In genomic region chr2:66281980-66282379, GRCh38 we compare ENCODE assay signal across 19 cellular contexts.
DNase-seq lines count a peak whose midpoint lies in the region; ATAC-seq and TF ChIP-seq lines count a peak whose summit lies in the region.
"Had no signal": no experiment of that assay in that cellular context is flagged by ENCODE, and none has a peak within 500 bp of the region (broad histone marks: within the 10 kb centered on the region; RNA-seq: fewer than 3 reads in every experiment).

No MANE protein-coding gene starts in this region.

- H3K27me3 ChIP-seq in H9 (ENCODE audit: insufficient read depth, low read length) (no peaks in the 10 kb centered on the region), trophoblast cell (ENCODE audit: insufficient read depth, low read length) (no peaks in the 10 kb centered on the region), lower lobe of right lung (ENCODE audit: low read depth) (no peaks in the 10 kb centered on the region)
- H3K27me3 ChIP-seq: BLaER1 treated with 17β-estradiol and CSF1 and Interleukin-3, amounts not matched to agents 10 nM and 100 nM had no signal

- CTCF ChIA-PET in T-cell (lab: Charles Lee) = no interaction called here

- H3K9me3 Mint-ChIP-seq in H9 = no peaks in the 10 kb centered on the region; a peak in 2 of 5 replicates
- H3K9me3 Mint-ChIP-seq in T-cell = peaks cover 0 to 5% (median 2%) of the 10 kb centered on the region in 3 donors

- H3K36me3 ChIP-seq in trophoblast cell (ENCODE audit: control insufficient read depth in 1 of 2, insufficient read depth in 2 of 2, low read length in 2 of 2) = no peaks in the 10 kb centered on the region
- no peaks in the 10 kb centered on the region for H3K36me3 ChIP-seq in lower lobe of right lung
- H3K36me3 ChIP-seq: BLaER1 treated with 17β-estradiol and CSF1 and Interleukin-3, amounts not matched to agents 10 nM and 100 nM had no signal

- H3K4ac ChIP-seq in H9 (ENCODE audit: low read depth, low read length) (no peak overlapping the region), trophoblast cell (ENCODE audit: low read depth, low read length) (no peak overlapping the region)

- peaks cover 0 to 2% (median 0%) of the 10 kb centered on the region in 3 experiments; a peak in 1 of 7 replicates for H3K36me3 Mint-ChIP-seq in H9 (ENCODE audit: insufficient read depth in 1 of 3, low read depth in 3 of 3)
- H3K36me3 Mint-ChIP-seq in T-cell = no peaks in the 10 kb centered on the region
- H3K36me3 Mint-ChIP-seq: CD8-positive, alpha-beta T cell had no signal

- POLR2A ChIA-PET in T-cell (lab: Charles Lee) = no interaction called here

- no peak overlapping the region for H3K27ac Mint-ChIP-seq in H9
- H3K27ac Mint-ChIP-seq in T-cell = no peak overlapping the region
- H3K27ac Mint-ChIP-seq: B cell; CD4-positive, alpha-beta T cell; CD8-positive, alpha-beta T cell had no signal

- H4K8ac ChIP-seq in H9 (replicated peaks; ENCODE audit: insufficient read length, low read depth, low read length) (no peak overlapping the region), trophoblast cell (ENCODE audit: low read depth, low read length) (no peak overlapping the region)

- ATAC-seq in lower lobe of right lung (no peak), T-cell (replicated peaks in 1 of 4) (no peak)
- ATAC-seq: A549; CD8-positive, alpha-beta T cell had no signal

- H2AK5ac ChIP-seq in H9 (ENCODE audit: insufficient read length, low read length) = no peak overlapping the region
- no peak overlapping the region for H2AK5ac ChIP-seq in trophoblast cell (ENCODE audit: low read length)

- H3K4me1 Mint-ChIP-seq in H9 = no peaks in the 10 kb centered on the region
- no peaks in the 10 kb centered on the region for H3K4me1 Mint-ChIP-seq in T-cell
- H3K4me1 Mint-ChIP-seq: B cell had no signal

- H3K4me3 ChIP-seq in trophoblast cell (ENCODE audit: low read depth, low read length) (no peak overlapping the region), lower lobe of right lung (no peak overlapping the region)
- H3K4me3 ChIP-seq: A549; BLaER1 treated with 17β-estradiol and CSF1 and Interleukin-3, amounts not matched to agents 10 nM and 100 nM had no signal

- no peak overlapping the region for H3T11ph ChIP-seq in H9 (ENCODE audit: low read length)

- intact Hi-C loops in lower lobe of right lung (cut with DNase I) = no loop called here

- H3K27me3 Mint-ChIP-seq in H9 (ENCODE audit: low read depth) (no peaks in the 10 kb centered on the region), T-cell (no peaks in the 10 kb centered on the region)
- H3K27me3 Mint-ChIP-seq: B cell; CD4-positive, alpha-beta T cell had no signal

- H2BK12ac ChIP-seq in H9 (ENCODE audit: insufficient read length, low read depth, low read length) (no peak overlapping the region), trophoblast cell (ENCODE audit: low read length) (no peak overlapping the region)

- H3K79me1 ChIP-seq in H9 (ENCODE audit: insufficient read depth, low read depth, low read length, poor library complexity, severe bottlenecking) (no peaks in the 10 kb centered on the region), trophoblast cell (ENCODE audit: low read length) (no peaks in the 10 kb centered on the region)

- H3K79me2 ChIP-seq in H9 (ENCODE audit: insufficient read depth, low read length) (no peaks in the 10 kb centered on the region), trophoblast cell (ENCODE audit: control insufficient read depth, insufficient read depth, low read length, poor library complexity) (no peaks in the 10 kb centered on the region)

- H4K12ac ChIP-seq in trophoblast cell (ENCODE audit: low read depth, low read length) = no peak overlapping the region

- no peak overlapping the region for H3K9ac ChIP-seq in H9 (ENCODE audit: extremely low read depth, insufficient read length, low read length)
- H3K9ac ChIP-seq in trophoblast cell (ENCODE audit: low read length) = no peak overlapping the region
- H3K9ac ChIP-seq: BLaER1 treated with 17β-estradiol and CSF1 and Interleukin-3, amounts not matched to agents 10 nM and 100 nM had no signal

- H3K14ac ChIP-seq in H9 (ENCODE audit: insufficient read depth, low read length) = no peak overlapping the region
- H3K14ac ChIP-seq in trophoblast cell (ENCODE audit: low read length) = no peak overlapping the region

- H2BK15ac ChIP-seq in H9 (ENCODE audit: low read depth, low read length) = no peak overlapping the region

- no peak overlapping the region for H3K18ac ChIP-seq in H9 (ENCODE audit: insufficient read length, low read depth, low read length)
- H3K18ac ChIP-seq in trophoblast cell (ENCODE audit: low read length) = no peak overlapping the region

- H3K56ac ChIP-seq in H9 (ENCODE audit: insufficient read length, low read depth, low read length) = no peak overlapping the region

- H3K27ac ChIP-seq in H9 (ENCODE audit: insufficient read length, low read depth, low read length) (no peak overlapping the region), trophoblast cell (ENCODE audit: low read depth, low read length) (no peak overlapping the region), lower lobe of right lung (no peak overlapping the region)
- H3K27ac ChIP-seq: 22Rv1; A549; BLaER1 treated with 17β-estradiol and CSF1 and Interleukin-3, amounts not matched to agents 10 nM and 100 nM; C4-2B had no signal

- H2AFZ ChIP-seq in H9 (ENCODE audit: low read length) (no peak overlapping the region), trophoblast cell (ENCODE audit: insufficient read depth, low read length, poor library complexity) (no peak overlapping the region)

- H4K20me1 ChIP-seq in H9 (ENCODE audit: control insufficient read depth, insufficient read depth, insufficient read length) = no peaks in the 10 kb centered on the region
- H4K20me1 ChIP-seq: BLaER1 treated with 17β-estradiol and CSF1 and Interleukin-3, amounts not matched to agents 10 nM and 100 nM had no signal

- H2BK120ac ChIP-seq in H9 (ENCODE audit: low read depth, low read length, poor library complexity, severe bottlenecking) (no peak overlapping the region), trophoblast cell (ENCODE audit: insufficient read depth, low read length, poor library complexity) (no peak overlapping the region)

- H3K4me3 Mint-ChIP-seq in H9 (no peak overlapping the region), T-cell (no peak overlapping the region)
- H3K4me3 Mint-ChIP-seq: B cell; CD4-positive, alpha-beta T cell; CD8-positive, alpha-beta T cell had no signal

- H3K4me2 ChIP-seq in H9 (ENCODE audit: insufficient read depth, insufficient read length, low read length) = no peak overlapping the region
- H3K4me2 ChIP-seq in trophoblast cell (ENCODE audit: low read length) = no peak overlapping the region
- H3K4me2 ChIP-seq: A549; BLaER1 treated with 17β-estradiol and CSF1 and Interleukin-3, amounts not matched to agents 10 nM and 100 nM had no signal

- no peak overlapping the region for H4K5ac ChIP-seq in H9 (ENCODE audit: insufficient read length, low read depth, low read length)

- H3K23ac ChIP-seq in H9 (ENCODE audit: insufficient read length, low read depth, low read length) = no peak overlapping the region
- H3K23ac ChIP-seq in trophoblast cell (ENCODE audit: low read length) = no peak overlapping the region

- no peak for DNase-seq in H9
- peak; percentile 9 for DNase-seq in kidney glomerular epithelial cell (lab: John Stamatoyannopoulos, UW)
- DNase-seq in left kidney (ENCODE audit: low read depth, low spot score) = peak; percentile 27
- DNase-seq in trophoblast cell = peak; percentile 9 to 74
- DNase-seq in GM19238 (ENCODE audit: insufficient read length, low spot score) = no peak
- no peak for DNase-seq in lower lobe of right lung
- no peak for DNase-seq in T-cell
- DNase-seq: AML-193; Caco-2; Calu3; CD4-positive, alpha-beta T cell; CD8-positive, alpha-beta T cell; DMS79 treated with DMSO at 0.1 percent for 48 hours; GF-D8 had no signal

- no peaks in the 10 kb centered on the region for H3K23me2 ChIP-seq in H9 (ENCODE audit: insufficient read length, low read depth, low read length, poor library complexity, severe bottlenecking)

- peaks cover 8% of the 10 kb centered on the region; the same call in 1 of the 2 replicates for H3K4me1 ChIP-seq in H9 (ENCODE audit: insufficient read depth, low read length)
- no peaks in the 10 kb centered on the region for H3K4me1 ChIP-seq in trophoblast cell (ENCODE audit: control insufficient read depth in 1 of 2, insufficient read depth in 2 of 2, low read length in 2 of 2)
- H3K4me1 ChIP-seq in lower lobe of right lung = no peaks in the 10 kb centered on the region
- H3K4me1 ChIP-seq: A549; BLaER1 treated with 17β-estradiol and CSF1 and Interleukin-3, amounts not matched to agents 10 nM and 100 nM; Caco-2 had no signal

- no peak overlapping the region for H2BK20ac ChIP-seq in H9 (ENCODE audit: low read depth, low read length, poor library complexity, severe bottlenecking)

- H4K91ac ChIP-seq in H9 (ENCODE audit: insufficient read length, low read depth, low read length) (peak overlapping the region; percentile 84), trophoblast cell (ENCODE audit: low read depth, low read length) (no peak overlapping the region)

- H2BK5ac ChIP-seq in H9 (ENCODE audit: insufficient read length, low read length) (no peak overlapping the region), trophoblast cell (ENCODE audit: low read depth, low read length, poor library complexity) (no peak overlapping the region)

- TF ChIP-seq CTCF in H9 (conservative IDR thresholded peaks at IDR 0.05) (no peak), lower lobe of right lung (IDR thresholded peaks at IDR 0.05) (no peak)

- no peaks in the 10 kb centered on the region for H3K9me3 ChIP-seq in H9 (ENCODE audit: control insufficient read depth, low read depth, low read length)
- no peaks in the 10 kb centered on the region for H3K9me3 ChIP-seq in trophoblast cell (ENCODE audit: insufficient read depth, low read depth, low read length)
- no peaks in the 10 kb centered on the region for H3K9me3 ChIP-seq in lower lobe of right lung
- H3K9me3 ChIP-seq: A549; BLaER1 treated with 17β-estradiol and CSF1 and Interleukin-3, amounts not matched to agents 10 nM and 100 nM; Caco-2 had no signal

Comparison
In these comparisons a context has a peak if more than half of its experiments do, and no peak if none do; other contexts are left out.
1. DNase-seq: peak in kidney glomerular epithelial cell (single experiment), left kidney (single experiment) and trophoblast cell (2 of 2); none in H9 (single experiment), GM19238 (single experiment), lower lobe of right lung (single experiment) and T-cell (0 of 34).